ENCODE assay signal across 8 cellular contexts in genomic region chr1:109985251-109986053, GRCh38. TPM values are rescaled to one million over a fixed set of nuclear protein-coding genes. Genes with fewer than 3 reads are reported as not detected.
A peak's percentile ranks its signal among the peaks of the same experiment; 100 is the strongest.
DNase-seq lines count a peak whose midpoint lies in the region; ATAC-seq and TF ChIP-seq lines count a peak whose summit lies in the region.

No MANE protein-coding gene starts in this region.

- H3K27ac ChIP-seq in breast epithelium: peak overlapping the region; percentile 95 to 97

- H3K27ac Mint-ChIP-seq in IgD-negative memory B cell (peak overlapping the region; percentile 24 to 97 (median 40)), mesothelial cell of epicardium (peak overlapping the region; percentile 100)

- H3K36me3 Mint-ChIP-seq in IgD-negative memory B cell (peaks cover 2% of the 10 kb centered on the region), mesothelial cell of epicardium (peaks cover 11% of the 10 kb centered on the region)

- H3K36me3 ChIP-seq in breast epithelium: no peaks in the 10 kb centered on the region

- H3K27me3 ChIP-seq in breast epithelium: no peaks in the 10 kb centered on the region

- intact Hi-C loops in breast epithelium (cut with DNase I; ENCODE audit: low total_unique reads): loop anchor here (10.0 kb wide), 1 partner anchor 81 kb away; no protein-coding TSS in a partner anchor

- H3K9me3 Mint-ChIP-seq in IgD-negative memory B cell (no peaks in the 10 kb centered on the region), mesothelial cell of epicardium (no peaks in the 10 kb centered on the region)

- ATAC-seq in GM18907 (IDR thresholded peaks at IDR 0.05; ENCODE audit: unreplicated experiment) (no peak), HG03521 (IDR thresholded peaks at IDR 0.05; ENCODE audit: unreplicated experiment) (no peak)

- TF ChIP-seq POLR2A in breast epithelium (IDR thresholded peaks at IDR 0.05): no peak

- H3K4me1 Mint-ChIP-seq in IgD-negative memory B cell (peaks cover 33 to 39% (median 34%) of the 10 kb centered on the region in 3 donors), mesothelial cell of epicardium (peaks cover 54% of the 10 kb centered on the region)

- H3K27me3 Mint-ChIP-seq in IgD-negative memory B cell (no peaks in the 10 kb centered on the region), mesothelial cell of epicardium (ENCODE audit: low read depth) (no peaks in the 10 kb centered on the region)

- no peak for DNase-seq in AG10803 (ENCODE audit: low read depth)
- no peak for DNase-seq in breast epithelium (ENCODE audit: low spot score in 2 of 2)
- DNase-seq in mesothelial cell of epicardium (ENCODE audit: low spot score in 2 of 2, unreplicated experiment in 2 of 2): no peak
- no peak for DNase-seq in superior temporal gyrus (ENCODE audit: extremely low spot score)
- DNase-seq in islet precursor cell: no peak

- TF ChIP-seq CTCF in AG10803 (conservative IDR thresholded peaks at IDR 0.05; ENCODE audit: low read length) (no peak), breast epithelium (IDR thresholded peaks at IDR 0.05) (no peak), mesothelial cell of epicardium (IDR thresholded peaks at IDR 0.05; ENCODE audit: unreplicated experiment) (no peak)

- H3K4me3 Mint-ChIP-seq in IgD-negative memory B cell (peak overlapping the region; percentile 90 to 99 (median 98)), mesothelial cell of epicardium (peak overlapping the region; percentile 95)

- H3K4me1 ChIP-seq in breast epithelium: peaks cover 0 to 25% of the 10 kb centered on the region in 2 donors

- H3K4me3 ChIP-seq in AG10803 (ENCODE audit: low read length) (peak overlapping the region; percentile 90), breast epithelium (peak overlapping the region; percentile 68 to 88 (median 85))

- no peaks in the 10 kb centered on the region for H3K9me3 ChIP-seq in breast epithelium

RNA-seq across cellular contexts. Expression of gene AHCYL1, which starts 0.9 kb away (rescaled TPM):
- 42.5 TPM for polyA plus RNA-seq in IgD-negative memory B cell
- 10 to 100 TPM; 67.7 to 75.1 (median 73.8) TPM for total RNA-seq in breast epithelium
- 98.7 to 102 TPM (median 102 TPM) in 3 replicates for total RNA-seq in mesothelial cell of epicardium

RNA-seq across cellular contexts. Expression of gene STRIP1, which starts 49.0 kb away (rescaled TPM):
- polyA plus RNA-seq in IgD-negative memory B cell: 22.5 TPM
- total RNA-seq in breast epithelium (10 to 100 TPM; 35.7 to 59.0 (median 56.6) TPM), mesothelial cell of epicardium (93.8 to 99.2 TPM (median 96.0 TPM) in 3 replicates)
